In genomic region chr7:73704640-73705550, GRCh38 we compare ENCODE assay signal across 12 cellular contexts. TPM values are rescaled to one million over a fixed set of nuclear protein-coding genes. Genes with fewer than 3 reads are reported as not detected.
A peak's percentile ranks its signal among the peaks of the same experiment; 100 is the strongest.
DNase-seq lines count a peak whose midpoint lies in the region; ATAC-seq, FAIRE-seq and TF ChIP-seq lines count a peak whose summit lies in the region.
"Had no signal": no experiment of that assay in that cellular context is flagged by ENCODE, and none has a peak within 500 bp of the region (broad histone marks: within the 10 kb centered on the region; RNA-seq: fewer than 3 reads in every experiment).

No MANE protein-coding gene starts in this region.

- H3K23ac ChIP-seq in mesenchymal stem cell (ENCODE audit: low read length in 2 of 2) = no peak overlapping the region

- no peak overlapping the region for H3K4ac ChIP-seq in mesenchymal stem cell (ENCODE audit: low read depth in 1 of 2, low read length in 2 of 2)

- TF ChIP-seq CTCF in K562 (IDR thresholded peaks at IDR 0.05 in 2 of 3, conservative IDR thresholded peaks at IDR 0.05 in 1 of 3; ENCODE audit: insufficient read depth in 2 of 3, low read depth in 1 of 3, low read length in 3 of 3) = no peak

- H2AFZ ChIP-seq in K562 (ENCODE audit: low read depth, low read length) (no peak overlapping the region), mesenchymal stem cell (ENCODE audit: low read depth, low read length) (no peak overlapping the region)

- ATAC-seq in K562 = no peak
- no peak for ATAC-seq in HG02973 (IDR thresholded peaks at IDR 0.05; ENCODE audit: unreplicated experiment)
- no peak for ATAC-seq in HG02981 (IDR thresholded peaks at IDR 0.05; ENCODE audit: unreplicated experiment)
- ATAC-seq: body of pancreas had no signal

- intact Hi-C loops in K562 (cut with micrococcal nuclease) = no loop called here

- no peak overlapping the region for H3K27ac ChIP-seq in K562 (ENCODE audit: extremely low read depth, low read depth, low read length)
- peak overlapping the region; percentile 67 for H3K27ac ChIP-seq in mesenchymal stem cell (ENCODE audit: low read length, poor library complexity, severe bottlenecking)
- H3K27ac ChIP-seq: spleen had no signal

- H4K91ac ChIP-seq in mesenchymal stem cell (ENCODE audit: low read length) = no peak overlapping the region

- H3K4me3 ChIP-seq in K562 = no peak overlapping the region
- no peak overlapping the region for H3K4me3 ChIP-seq in mesenchymal stem cell (ENCODE audit: insufficient read depth in 1 of 2, low read depth in 1 of 2, low read length in 2 of 2)
- H3K4me3 ChIP-seq: body of pancreas had no signal

- H2BK15ac ChIP-seq in mesenchymal stem cell (ENCODE audit: low read depth, poor library complexity, severe bottlenecking) = no peak overlapping the region

- in situ Hi-C loops in K562 (cut with MboI) = no loop called here

- H3K9me3 ChIP-seq in K562 (replicated peaks; ENCODE audit: control insufficient read depth, insufficient read depth, low read depth, low read length) (no peaks in the 10 kb centered on the region), mesenchymal stem cell (ENCODE audit: control insufficient read depth, low read length) (no peaks in the 10 kb centered on the region)
- H3K9me3 ChIP-seq: body of pancreas, heart left ventricle, spleen had no signal

- H3K79me2 ChIP-seq in K562 (ENCODE audit: control insufficient read depth, insufficient read depth, low read length) = no peaks in the 10 kb centered on the region

- TF ChIP-seq EP300 in K562 (IDR thresholded peaks at IDR 0.05; ENCODE audit: low read length) = no peak

- peaks cover 20 to 73% of the 10 kb centered on the region in 2 experiments; a peak in 4 of 5 replicates for H3K4me1 ChIP-seq in K562 (replicated peaks in 1 of 2; ENCODE audit: control insufficient read depth in 2 of 2, insufficient read depth in 2 of 2, low read length in 2 of 2)
- peaks cover 56% of the 10 kb centered on the region for H3K4me1 ChIP-seq in mesenchymal stem cell (ENCODE audit: control insufficient read depth, insufficient read depth, low read depth, low read length)
- H3K4me1 ChIP-seq: body of pancreas had no signal

- no peak overlapping the region for H3K14ac ChIP-seq in mesenchymal stem cell (ENCODE audit: low read length in 2 of 2)

- H2AK5ac ChIP-seq in mesenchymal stem cell (ENCODE audit: low read length, severe bottlenecking) = peak overlapping the region; percentile 91

- WGBS in K562 (ENCODE audit: insufficient coverage, low coverage, missing lambda C conversion rate) = 76% methylated on average over 22 of the region's 23 CpGs
- 90% methylated on average over 18 of the region's 23 CpGs for WGBS in mesenchymal stem cell

- no peak overlapping the region for H3K18ac ChIP-seq in mesenchymal stem cell (ENCODE audit: low read depth in 1 of 2, low read length in 2 of 2)

- H3K9me1 ChIP-seq in K562 (ENCODE audit: control insufficient read depth, insufficient read depth, low read length) = no peaks in the 10 kb centered on the region

- TF ChIP-seq RAD21 in K562 (CRISPR knock-in tag; conservative IDR thresholded peaks at IDR 0.05 in 1 of 2, IDR thresholded peaks at IDR 0.05 in 1 of 2) = no peak

- H4K8ac ChIP-seq in mesenchymal stem cell (ENCODE audit: low read length) = no peak overlapping the region

- BruUV-seq in K562 (replicated peaks; lab: Mats Ljungman, UMichigan) = no TSS peak

- H2BK5ac ChIP-seq in mesenchymal stem cell (ENCODE audit: low read depth, low read length, poor library complexity, severe bottlenecking) = peak overlapping the region; percentile 48

- DNase-seq in A172 (ENCODE audit: low spot score) (peak; percentile 98), NCI-H1694 treated with DMSO at 0.1 percent for 48 hours (lab: John Stamatoyannopoulos, UW) (peak; percentile 79), K562 (ENCODE audit: extremely low read depth in 1 of 4, low spot score in 3 of 4) (no peak), mesenchymal stem cell (no peak), NCI-H345 treated with DMSO at 0.1 percent for 48 hours (lab: John Stamatoyannopoulos, UW; ENCODE audit: unreplicated experiment) (no peak)
- no peak for DNase-seq in effector CD8-positive, alpha-beta T cell (lab: John Stamatoyannopoulos, UW)

- H3K79me1 ChIP-seq in mesenchymal stem cell (replicated peaks; ENCODE audit: low read length, poor library complexity, severe bottlenecking) = peaks cover 18% of the 10 kb centered on the region

- H3K36me3 ChIP-seq in K562 (ENCODE audit: control insufficient read depth, insufficient read depth, low read length) = peaks cover 21% of the 10 kb centered on the region; the same call in 2 of the 3 replicates
- H3K36me3 ChIP-seq in mesenchymal stem cell (ENCODE audit: control insufficient read depth in 1 of 2, insufficient read depth in 2 of 2, low read depth in 1 of 2, low read length in 2 of 2) = peaks cover 82 to 87% of the 10 kb centered on the region in 2 experiments

- TF ChIP-seq POLR2A in K562 (conservative IDR thresholded peaks at IDR 0.05) = 0 out of 2 replicates have a peak, but pooled peaks have one; percentile 11

- no peak for FAIRE-seq in K562 (lab: Jason Lieb, UNC)
- FAIRE-seq: HTR-8/SVneo had no signal

- H3K9ac ChIP-seq in K562 (ENCODE audit: insufficient read depth in 1 of 2, low read depth in 2 of 2, low read length in 2 of 2) (peak overlapping the region in 1 of 2 experiments; percentile 79; a peak in 2 of 4 replicates), mesenchymal stem cell (ENCODE audit: low read length) (peak overlapping the region; percentile 9)

- POLR2A ChIA-PET in K562 (lab: Yijun Ruan, JAX) = interaction anchor here (0.5 to 3.3 kb wide), 5 partner anchors 8 to 180 kb away, joined by 3 to 16 read pairs (median 6); partner anchors contain the start of gene STX1A

- no peaks in the 10 kb centered on the region; a peak in 1 of 5 replicates for H3K27me3 ChIP-seq in K562 (ENCODE audit: control insufficient read depth in 2 of 2, insufficient read depth in 2 of 2, low read length in 2 of 2)
- H3K27me3 ChIP-seq in mesenchymal stem cell (ENCODE audit: control insufficient read depth in 1 of 2, insufficient read depth in 1 of 2, low read length in 2 of 2) = no peaks in the 10 kb centered on the region
- H3K27me3 ChIP-seq: body of pancreas, heart left ventricle had no signal

- H3K4me2 ChIP-seq in K562 (ENCODE audit: insufficient read depth, low read length) = no peak overlapping the region
- H3K4me2 ChIP-seq in mesenchymal stem cell (ENCODE audit: low read length, poor library complexity, severe bottlenecking) = peak overlapping the region; percentile 19

- peaks cover 25% of the 10 kb centered on the region for H4K20me1 ChIP-seq in K562 (replicated peaks; ENCODE audit: control insufficient read depth, insufficient read depth, low read length)

- H2BK120ac ChIP-seq in mesenchymal stem cell (ENCODE audit: low read depth, low read length) = no peak overlapping the region

- CTCF ChIA-PET in K562 (lab: Yijun Ruan, JAX; ENCODE audit: low intra/inter-chr PET ratio) = no interaction called here

- H2BK12ac ChIP-seq in mesenchymal stem cell (ENCODE audit: low read length in 2 of 2) = no peak overlapping the region

RNA-seq across cellular contexts. Expression of gene STX1A, which starts 14.6 kb away (rescaled TPM):
- 18.6 and 30.2 TPM in 2 replicates for total RNA-seq in A172 (2014; rRNA removed; shearing (Covaris generic))
- total RNA-seq in K562 (2011; cell fraction: chromatin; rRNA removed; ENCODE audit: low replicate concordance) = 30.3 and 77.9 TPM in 2 replicates
- 38.9 and 39.9 TPM in 2 replicates for total RNA-seq in K562 (2011; cell fraction: nucleolus; rRNA removed)
- total RNA-seq in K562 (2011; cell fraction: nucleoplasm; rRNA removed) = 23.4 and 25.5 TPM in 2 replicates
- 9.1 and 9.9 TPM in 2 replicates for total RNA-seq in K562 (2014; rRNA removed)
- 2.3 and 3.9 TPM in 2 replicates for total RNA-seq in K562 (2014; rRNA removed; fragmentation: Illumina TruSeq; extraction: Trizol)
- total RNA-seq in K562 (2015; rRNA removed; fragmentation: Illumina TruSeq; extraction: Trizol) = 6.3 and 9.6 TPM in 2 replicates
- total RNA-seq in K562 (2021) = 8.0 and 8.9 TPM in 2 replicates
- 6.7 and 7.5 TPM in 2 replicates for polyA plus RNA-seq in K562 (2011; rRNA removed)
- polyA plus RNA-seq in K562 (2011; cell fraction: cytosol; rRNA removed) = 5.7 and 9.2 TPM in 2 replicates
- polyA plus RNA-seq in K562 (2011; cell fraction: nucleus; rRNA removed) = 47.5 and 68.0 TPM in 2 replicates
- polyA plus RNA-seq in K562 (2012) = 7.2 and 8.0 TPM in 2 replicates
- 6.1 and 9.9 TPM in 2 replicates for polyA plus RNA-seq in K562 (2014; fragmentation: Illumina TruSeq; extraction: Trizol)
- under 1 TPM; 0.04 to 0.15 TPM for polyA plus RNA-seq in K562 (2014; fragmentation: Nextera tagmentation; extraction: Ambion mirVana)
- 11.7 and 15.1 TPM in 2 replicates for polyA plus RNA-seq in K562 (2014; rRNA removed)
- 14.4 and 26.2 TPM in 2 replicates for polyA minus RNA-seq in K562 (2011; rRNA and poly(A)+ RNA removed)
- 6.7 and 8.3 TPM in 2 replicates for polyA minus RNA-seq in K562 (2011; cell fraction: cytosol; rRNA and poly(A)+ RNA removed)
- 9.0 and 13.7 TPM in 2 replicates for polyA minus RNA-seq in K562 (2011; cell fraction: nucleus; rRNA and poly(A)+ RNA removed)
- 10.0 TPM for polyA plus RNA-seq in mesenchymal stem cell (2013, experiment 1 of 2)
- polyA plus RNA-seq in mesenchymal stem cell (2013, experiment 2 of 2) = 9.9 TPM

RNA-seq across cellular contexts. Expression of gene BUD23, which starts 21.5 kb away (rescaled TPM):
- total RNA-seq in A172 (2014; rRNA removed; shearing (Covaris generic)) = 129 and 138 TPM in 2 replicates
- 117 and 181 TPM in 2 replicates for total RNA-seq in K562 (2011; cell fraction: chromatin; rRNA removed; ENCODE audit: low replicate concordance)
- total RNA-seq in K562 (2011; cell fraction: nucleolus; rRNA removed) = 113 TPM in 2 replicates
- 140 and 171 TPM in 2 replicates for total RNA-seq in K562 (2011; cell fraction: nucleoplasm; rRNA removed)
- total RNA-seq in K562 (2014; rRNA removed) (170 and 183 TPM in 2 replicates), K562 (2014; rRNA removed; fragmentation: Illumina TruSeq; extraction: Trizol) (117 and 124 TPM in 2 replicates), K562 (2015; rRNA removed; fragmentation: Illumina TruSeq; extraction: Trizol) (123 and 128 TPM in 2 replicates), K562 (2021) (135 and 144 TPM in 2 replicates)
- polyA plus RNA-seq in K562 (2011; rRNA removed) (115 and 168 TPM in 2 replicates), K562 (2014; fragmentation: Illumina TruSeq; extraction: Trizol) (206 and 216 TPM in 2 replicates), K562 (2014; fragmentation: Nextera tagmentation; extraction: Ambion mirVana) (100 to 1,000 TPM in 1 of 2 experiments, 10 to 100 TPM in 1; 79.5 to 150 TPM), K562 (2014; rRNA removed) (270 and 301 TPM in 2 replicates)
- 171 and 217 TPM in 2 replicates for polyA plus RNA-seq in K562 (2011; cell fraction: cytosol; rRNA removed)
- 88.8 and 118 TPM in 2 replicates for polyA plus RNA-seq in K562 (2011; cell fraction: nucleus; rRNA removed)
- polyA plus RNA-seq in K562 (2012) = 99.9 and 166 TPM in 2 replicates
- polyA minus RNA-seq in K562 (2011; rRNA and poly(A)+ RNA removed) = 64.3 and 80.9 TPM in 2 replicates
- 39.0 and 45.1 TPM in 2 replicates for polyA minus RNA-seq in K562 (2011; cell fraction: cytosol; rRNA and poly(A)+ RNA removed)
- 19.1 and 20.2 TPM in 2 replicates for polyA minus RNA-seq in K562 (2011; cell fraction: nucleus; rRNA and poly(A)+ RNA removed)
- polyA plus RNA-seq in mesenchymal stem cell (2013, experiment 1 of 2) = 75.0 TPM
- 76.6 TPM for polyA plus RNA-seq in mesenchymal stem cell (2013, experiment 2 of 2)

RNA-seq across cellular contexts. Expression of gene DNAJC30, which starts 21.6 kb away (rescaled TPM):
- 1.4 and 2.5 TPM in 2 replicates for total RNA-seq in A172 (2014; rRNA removed; shearing (Covaris generic))
- total RNA-seq in K562 (2011; cell fraction: chromatin; rRNA removed; ENCODE audit: low replicate concordance) = 18.6 and 26.1 TPM in 2 replicates
- 21.3 and 26.5 TPM in 2 replicates for total RNA-seq in K562 (2011; cell fraction: nucleolus; rRNA removed)
- total RNA-seq in K562 (2011; cell fraction: nucleoplasm; rRNA removed) = 23.2 and 25.1 TPM in 2 replicates
- total RNA-seq in K562 (2014; rRNA removed) = 6.9 and 8.6 TPM in 2 replicates
- 3.8 and 4.2 TPM in 2 replicates for total RNA-seq in K562 (2014; rRNA removed; fragmentation: Illumina TruSeq; extraction: Trizol)
- 4.4 and 4.6 TPM in 2 replicates for total RNA-seq in K562 (2015; rRNA removed; fragmentation: Illumina TruSeq; extraction: Trizol)
- 10.1 and 11.3 TPM in 2 replicates for total RNA-seq in K562 (2021)
- 2.0 and 3.7 TPM in 2 replicates for polyA plus RNA-seq in K562 (2011; rRNA removed)
- polyA plus RNA-seq in K562 (2011; cell fraction: cytosol; rRNA removed) = 3.2 and 14.7 TPM in 2 replicates
- 4.0 and 7.2 TPM in 2 replicates for polyA plus RNA-seq in K562 (2011; cell fraction: nucleus; rRNA removed)
- polyA plus RNA-seq in K562 (2012) = 5.5 and 7.0 TPM in 2 replicates
- polyA plus RNA-seq in K562 (2014; fragmentation: Illumina TruSeq; extraction: Trizol) = 4.6 and 6.4 TPM in 2 replicates
- 1 to 10 TPM; 1.1 to 1.4 TPM for polyA plus RNA-seq in K562 (2014; fragmentation: Nextera tagmentation; extraction: Ambion mirVana)
- 9.2 and 11.4 TPM in 2 replicates for polyA plus RNA-seq in K562 (2014; rRNA removed)
- 5.5 and 7.9 TPM in 2 replicates for polyA minus RNA-seq in K562 (2011; rRNA and poly(A)+ RNA removed)
- 3.3 and 3.4 TPM in 2 replicates for polyA minus RNA-seq in K562 (2011; cell fraction: cytosol; rRNA and poly(A)+ RNA removed)
- polyA minus RNA-seq in K562 (2011; cell fraction: nucleus; rRNA and poly(A)+ RNA removed) = 8.8 and 10.3 TPM in 2 replicates
- polyA plus RNA-seq in mesenchymal stem cell (2013, experiment 1 of 2) = 11.8 TPM
- polyA plus RNA-seq in mesenchymal stem cell (2013, experiment 2 of 2) = 12.1 TPM

RNA-seq across cellular contexts. Expression of gene ABHD11, which starts 33.7 kb away (rescaled TPM):
- 35.9 and 46.9 TPM in 2 replicates for total RNA-seq in A172 (2014; rRNA removed; shearing (Covaris generic))
- total RNA-seq in K562 (2011; cell fraction: chromatin; rRNA removed; ENCODE audit: low replicate concordance) = 36.5 and 95.8 TPM in 2 replicates
- total RNA-seq in K562 (2011; cell fraction: nucleolus; rRNA removed) = 87.9 and 90.7 TPM in 2 replicates
- total RNA-seq in K562 (2011; cell fraction: nucleoplasm; rRNA removed) = 50.6 and 64.7 TPM in 2 replicates
- total RNA-seq in K562 (2014; rRNA removed) (44.2 and 52.6 TPM in 2 replicates), K562 (2014; rRNA removed; fragmentation: Illumina TruSeq; extraction: Trizol) (11.7 and 13.2 TPM in 2 replicates), K562 (2015; rRNA removed; fragmentation: Illumina TruSeq; extraction: Trizol) (17.5 and 17.9 TPM in 2 replicates), K562 (2021) (32.6 and 37.3 TPM in 2 replicates)
- polyA plus RNA-seq in K562 (2011; rRNA removed) (18.4 and 18.9 TPM in 2 replicates), K562 (2014; fragmentation: Illumina TruSeq; extraction: Trizol) (25.5 and 26.3 TPM in 2 replicates), K562 (2014; fragmentation: Nextera tagmentation; extraction: Ambion mirVana) (1 to 10 TPM; 7.7 to 8.6 TPM), K562 (2014; rRNA removed) (40.7 and 41.7 TPM in 2 replicates)
- polyA plus RNA-seq in K562 (2011; cell fraction: cytosol; rRNA removed) = 22.5 and 50.4 TPM in 2 replicates
- 22.8 and 51.7 TPM in 2 replicates for polyA plus RNA-seq in K562 (2011; cell fraction: nucleus; rRNA removed)
- 24.2 and 35.9 TPM in 2 replicates for polyA plus RNA-seq in K562 (2012)
- 5.8 and 10.2 TPM in 2 replicates for polyA minus RNA-seq in K562 (2011; rRNA and poly(A)+ RNA removed)
- 7.9 and 9.4 TPM in 2 replicates for polyA minus RNA-seq in K562 (2011; cell fraction: cytosol; rRNA and poly(A)+ RNA removed)
- 33.2 and 40.7 TPM in 2 replicates for polyA minus RNA-seq in K562 (2011; cell fraction: nucleus; rRNA and poly(A)+ RNA removed)
- polyA plus RNA-seq in mesenchymal stem cell (2013, experiment 1 of 2) = 7.2 TPM
- polyA plus RNA-seq in mesenchymal stem cell (2013, experiment 2 of 2) = 7.1 TPM

RNA-seq across cellular contexts. Expression of gene VPS37D, which starts 37.3 kb away (rescaled TPM):
- 6.6 and 8.3 TPM in 2 replicates for total RNA-seq in A172 (2014; rRNA removed; shearing (Covaris generic))
- total RNA-seq in K562 (2011; cell fraction: chromatin; rRNA removed; ENCODE audit: low replicate concordance) = 1.3 TPM in 1 of 2 replicates, not detected in the other
- 0.83 and 1.3 TPM in 2 replicates for total RNA-seq in K562 (2011; cell fraction: nucleolus; rRNA removed)
- total RNA-seq in K562 (2011; cell fraction: nucleoplasm; rRNA removed) = 0.76 and 0.88 TPM in 2 replicates
- total RNA-seq in K562 (2014; rRNA removed) (2.3 and 2.5 TPM in 2 replicates), K562 (2014; rRNA removed; fragmentation: Illumina TruSeq; extraction: Trizol) (0.26 TPM in 1 of 2 replicates, not detected in the other), K562 (2015; rRNA removed; fragmentation: Illumina TruSeq; extraction: Trizol) (0.25 and 0.38 TPM in 2 replicates), K562 (2021) (1.1 and 1.3 TPM in 2 replicates)
- polyA plus RNA-seq in K562 (2011; rRNA removed) (0.84 and 1.6 TPM in 2 replicates), K562 (2014; fragmentation: Illumina TruSeq; extraction: Trizol) (0.39 and 0.42 TPM in 2 replicates), K562 (2014; fragmentation: Nextera tagmentation; extraction: Ambion mirVana) (not detected), K562 (2014; rRNA removed) (1.3 and 2.1 TPM in 2 replicates)
- polyA plus RNA-seq in K562 (2011; cell fraction: cytosol; rRNA removed) = 1.8 and 2.7 TPM in 2 replicates
- 1.7 TPM in 2 replicates for polyA plus RNA-seq in K562 (2011; cell fraction: nucleus; rRNA removed)
- 0.70 and 2.2 TPM in 2 replicates for polyA plus RNA-seq in K562 (2012)
- polyA minus RNA-seq in K562 (2011; rRNA and poly(A)+ RNA removed) = 0.32 TPM in 1 of 2 replicates, not detected in the other
- polyA minus RNA-seq in K562 (2011; cell fraction: cytosol; rRNA and poly(A)+ RNA removed) = 1.2 and 1.9 TPM in 2 replicates
- polyA minus RNA-seq in K562 (2011; cell fraction: nucleus; rRNA and poly(A)+ RNA removed) = 0.27 and 0.33 TPM in 2 replicates
- 3.1 TPM for polyA plus RNA-seq in mesenchymal stem cell (2013, experiment 1 of 2)
- 2.9 TPM for polyA plus RNA-seq in mesenchymal stem cell (2013, experiment 2 of 2)

Comparison
In these comparisons a context has a peak if more than half of its experiments do, and no peak if none do; other contexts are left out.
1. DNase-seq: peak in A172 (single experiment) and NCI-H1694 treated with DMSO at 0.1 percent for 48 hours (single experiment); none in K562 (0 of 4), mesenchymal stem cell (single experiment), effector CD8-positive, alpha-beta T cell (single experiment) and NCI-H345 treated with DMSO at 0.1 percent for 48 hours (single experiment).